8 cellular contexts compared by ENCODE assay signal in the genomic region with DNA sequence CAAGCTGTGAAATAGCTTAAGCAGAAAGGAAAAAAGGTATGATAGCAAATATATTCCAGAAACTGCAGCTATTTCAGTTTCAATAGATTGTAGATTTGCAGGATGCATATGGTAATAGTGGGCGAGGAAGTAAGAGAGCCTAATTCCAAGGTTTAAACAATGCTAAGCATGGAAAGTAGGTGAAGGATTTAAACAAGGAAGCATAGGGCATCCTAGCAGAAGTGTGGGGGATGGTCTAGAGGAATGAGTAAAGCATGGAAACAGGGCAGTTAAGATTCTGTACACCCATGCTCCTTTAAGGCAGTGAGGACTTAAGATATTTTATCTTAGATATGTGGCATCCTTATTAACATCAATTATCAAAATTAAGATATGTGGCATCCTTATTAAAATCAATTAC. TPM values are rescaled to one million over a fixed set of nuclear protein-coding genes. Genes with fewer than 3 reads are reported as not detected.
A peak's percentile ranks its signal among the peaks of the same experiment; 100 is the strongest.
DNase-seq lines count a peak whose midpoint lies in the region; ATAC-seq lines count a peak whose summit lies in the region.

No MANE protein-coding gene starts in this region.

- H3K4me3 ChIP-seq in NT2/D1 (ENCODE audit: insufficient read length, low read depth) (peak overlapping the region; percentile 98), neuronal stem cell (ENCODE audit: low read length in 2 of 2) (peak overlapping the region; percentile 39 to 84)

- H4K91ac ChIP-seq in neuronal stem cell (ENCODE audit: low read depth, low read length, poor library complexity) = no peak overlapping the region

- H2AK5ac ChIP-seq in neuronal stem cell (ENCODE audit: low read depth, low read length) = no peak overlapping the region

- no peak overlapping the region for H3K14ac ChIP-seq in neuronal stem cell (ENCODE audit: low read length)

- no peak overlapping the region for H2BK5ac ChIP-seq in neuronal stem cell (ENCODE audit: low read length)

- no peaks in the 10 kb centered on the region for H3K27me3 Mint-ChIP-seq in effector memory CD8-positive, alpha-beta T cell

- no peak overlapping the region for H3K4ac ChIP-seq in neuronal stem cell (ENCODE audit: low read length)

- DNase-seq in NT2/D1 (ENCODE audit: low read depth, low spot score) = no peak
- DNase-seq in effector memory CD8-positive, alpha-beta T cell = no peak
- no peak for DNase-seq in neuronal stem cell (ENCODE audit: low spot score)
- DNase-seq in ureter (ENCODE audit: low spot score) = no peak
- DNase-seq in stimulated activated CD4-positive, alpha-beta T cell treated with anti-CD3 and anti-CD28 coated beads, Interleukin-2, amount 100 ng/mL, for 24 hours = no peak
- no peak for DNase-seq in mucosa of gallbladder (ENCODE audit: low spot score)

- H3K27ac ChIP-seq in neuronal stem cell (replicated peaks; ENCODE audit: low read length) = no peak overlapping the region

- H3K4me3 Mint-ChIP-seq in effector memory CD8-positive, alpha-beta T cell = peak overlapping the region; percentile 86 to 89

- no peaks in the 10 kb centered on the region for H3K9me3 Mint-ChIP-seq in effector memory CD8-positive, alpha-beta T cell

- peaks cover 9% of the 10 kb centered on the region for H3K79me1 ChIP-seq in neuronal stem cell (ENCODE audit: low read depth, low read length)

- H2BK15ac ChIP-seq in neuronal stem cell (ENCODE audit: low read length) = no peak overlapping the region

- peaks cover 38 to 61% of the 10 kb centered on the region in 2 donors for H3K4me1 Mint-ChIP-seq in effector memory CD8-positive, alpha-beta T cell (ENCODE audit: low read depth in 2 of 2)

- H4K8ac ChIP-seq in neuronal stem cell (ENCODE audit: low read depth, low read length) = no peak overlapping the region

- peaks cover 17% of the 10 kb centered on the region; the same call in 1 of the 2 replicates for H3K4me1 ChIP-seq in ES-I3 (ENCODE audit: insufficient read depth, low read length)
- H3K4me1 ChIP-seq in NT2/D1 (ENCODE audit: insufficient read depth, insufficient read length) = no peaks in the 10 kb centered on the region
- peaks cover 5 to 14% of the 10 kb centered on the region in 2 donors for H3K4me1 ChIP-seq in neuronal stem cell (ENCODE audit: control insufficient read depth in 2 of 2, insufficient read depth in 1 of 2, low read depth in 1 of 2, low read length in 2 of 2)

- no peak overlapping the region for H2BK120ac ChIP-seq in neuronal stem cell (ENCODE audit: low read depth, low read length)

- H3K27ac Mint-ChIP-seq in effector memory CD8-positive, alpha-beta T cell = no peak overlapping the region

- H3K9ac ChIP-seq in ES-I3 (ENCODE audit: low read depth, low read length) (peak overlapping the region; percentile 97), NT2/D1 (ENCODE audit: insufficient read length, low read depth) (peak overlapping the region; percentile 2), neuronal stem cell (ENCODE audit: low read depth, low read length, poor library complexity) (no peak overlapping the region)

- H3K27me3 ChIP-seq in NT2/D1 (ENCODE audit: insufficient read depth, insufficient read length) (no peaks in the 10 kb centered on the region), neuronal stem cell (ENCODE audit: control insufficient read depth in 3 of 3, insufficient read depth in 3 of 3, low read depth in 1 of 3, low read length in 3 of 3) (no peaks in the 10 kb centered on the region)

- no peak overlapping the region for H3K23ac ChIP-seq in neuronal stem cell (ENCODE audit: low read depth, low read length, poor library complexity)

- H3K9me3 ChIP-seq in ES-I3 (ENCODE audit: control insufficient read depth, insufficient read depth, low read length) (no peaks in the 10 kb centered on the region), NT2/D1 (ENCODE audit: insufficient read depth, low read length) (no peaks in the 10 kb centered on the region), neuronal stem cell (replicated peaks in 1 of 2; ENCODE audit: control insufficient read depth in 2 of 2, insufficient read depth in 1 of 2, low read depth in 1 of 2, low read length in 2 of 2) (no peaks in the 10 kb centered on the region)

- H3K36me3 Mint-ChIP-seq in effector memory CD8-positive, alpha-beta T cell (ENCODE audit: insufficient read depth) = peaks cover 66% of the 10 kb centered on the region

- H3K36me3 ChIP-seq in ES-I3 (ENCODE audit: insufficient read depth, low read length) = peaks cover 7% of the 10 kb centered on the region
- peaks cover 34% of the 10 kb centered on the region for H3K36me3 ChIP-seq in NT2/D1 (ENCODE audit: insufficient read depth, insufficient read length, low read length)
- peaks cover 7 to 36% of the 10 kb centered on the region in 2 donors for H3K36me3 ChIP-seq in neuronal stem cell (replicated peaks in 1 of 2; ENCODE audit: control insufficient read depth in 2 of 2, insufficient read depth in 2 of 2, low read length in 2 of 2)

- H2BK12ac ChIP-seq in neuronal stem cell (ENCODE audit: low read length) = no peak overlapping the region

- WGBS in neuronal stem cell (ENCODE audit: extremely low coverage in 2 of 2, insufficient read length in 2 of 2, insufficient replicate concordance in 1 of 2), 2 donors = no CpG with 5 or more reads among the region's 1 CpG

- H3K4me2 ChIP-seq in neuronal stem cell (ENCODE audit: insufficient read depth, low read length, poor library complexity, severe bottlenecking) = peak overlapping the region; percentile 28

- H3K18ac ChIP-seq in neuronal stem cell (ENCODE audit: low read length) = no peak overlapping the region

- no peak for ATAC-seq in effector memory CD8-positive, alpha-beta T cell (replicated peaks)
- ATAC-seq in GM21390 (IDR thresholded peaks at IDR 0.05; ENCODE audit: unreplicated experiment) = no peak

- H2AFZ ChIP-seq in neuronal stem cell (ENCODE audit: low read length) = no peak overlapping the region

RNA-seq across cellular contexts. Expression of gene IVNS1ABP, which starts 2.6 kb away (rescaled TPM):
- polyA plus RNA-seq in neuronal stem cell (2013, experiment 1 of 2) = 74.7 TPM
- 73.7 TPM for polyA plus RNA-seq in neuronal stem cell (2013, experiment 2 of 2)
- total RNA-seq in ureter (73.6 TPM), mucosa of gallbladder (85.7 TPM)
